ENCODE assay signal across 2 cellular contexts in the genomic region with DNA sequence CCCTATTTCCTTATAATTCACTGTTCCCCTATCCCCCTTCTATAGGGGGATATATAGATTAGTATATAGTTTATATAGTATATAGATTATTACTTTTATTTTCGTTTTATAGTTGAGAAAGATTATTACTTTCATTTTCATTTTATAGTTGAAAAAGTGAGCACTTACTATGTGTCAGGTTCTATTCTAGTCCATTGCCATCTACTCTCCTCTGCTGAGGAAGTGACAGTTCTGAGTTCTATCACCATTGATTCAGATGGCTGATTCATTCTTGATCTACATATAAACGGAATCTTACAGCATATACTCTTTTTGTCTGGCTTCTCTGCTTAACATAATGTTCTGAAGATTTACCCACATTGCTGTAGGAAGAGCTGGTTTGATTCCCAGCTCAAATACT.
A peak's percentile ranks its signal among the peaks of the same experiment; 100 is the strongest.
TF ChIP-seq lines count a peak whose summit lies in the region.

No MANE protein-coding gene starts in this region.

TF ChIP-seq in A549, 52 proteins besides CTCF, POLR2A, EP300 and RAD21:
- no peak for TF ChIP-seq NPAS2 (CRISPR knock-in tag; IDR thresholded peaks at IDR 0.05; ENCODE audit: borderline replicate concordance)
- TF ChIP-seq, protein P1, sequence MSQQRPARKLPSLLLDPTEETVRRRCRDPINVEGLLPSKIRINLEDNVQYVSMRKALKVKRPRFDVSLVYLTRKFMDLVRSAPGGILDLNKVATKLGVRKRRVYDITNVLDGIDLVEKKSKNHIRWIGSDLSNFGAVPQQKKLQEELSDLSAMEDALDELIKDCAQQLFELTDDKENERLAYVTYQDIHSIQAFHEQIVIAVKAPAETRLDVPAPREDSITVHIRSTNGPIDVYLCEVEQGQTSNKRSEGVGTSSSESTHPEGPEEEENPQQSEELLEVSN (IDR thresholded peaks at IDR 0.05; ENCODE audit: borderline replicate concordance, low read depth): no peak
- TF ChIP-seq EHF (CRISPR knock-in tag; IDR thresholded peaks at IDR 0.05): no peak
- no peak for TF ChIP-seq HEYL (CRISPR knock-in tag; IDR thresholded peaks at IDR 0.05)
- no peak for TF ChIP-seq TFCP2L1 (CRISPR knock-in tag; IDR thresholded peaks at IDR 0.05)
- TF ChIP-seq CBX8 (IDR thresholded peaks at IDR 0.05): no peak
TF ChIP-seq in A549: peak in this region for 0.

TF ChIP-seq in K562, 482 proteins besides CTCF, POLR2A, EP300 and RAD21 (continued from another document):
- TF ChIP-seq ZNF263 (CRISPR knock-in tag; IDR thresholded peaks at IDR 0.05; ENCODE audit: borderline replicate concordance) (no peak), HCFC1 (IDR thresholded peaks at IDR 0.05; ENCODE audit: low read depth, low read length) (no peak), TAF7 (tag; IDR thresholded peaks at IDR 0.05) (no peak), RBFOX2 (IDR thresholded peaks at IDR 0.05; ENCODE audit: low read depth, low read length) (no peak), CXXC5 (CRISPR knock-in tag; IDR thresholded peaks at IDR 0.05) (no peak), KHSRP (IDR thresholded peaks at IDR 0.05) (no peak), DMBX1 (CRISPR knock-in tag; IDR thresholded peaks at IDR 0.05; ENCODE audit: borderline replicate concordance) (no peak), L3MBTL2 (IDR thresholded peaks at IDR 0.05) (no peak), ZNF165 (CRISPR knock-in tag; IDR thresholded peaks at IDR 0.05; ENCODE audit: borderline replicate concordance) (no peak), ZNF764 (CRISPR knock-in tag; IDR thresholded peaks at IDR 0.05; ENCODE audit: low read depth) (no peak), ZNF143 (CRISPR knock-in tag; IDR thresholded peaks at IDR 0.05) (no peak), SRSF1 (IDR thresholded peaks at IDR 0.05; ENCODE audit: low read depth, low read length) (no peak), BRD9 (IDR thresholded peaks at IDR 0.05; ENCODE audit: low read depth, partially characterized antibody) (no peak), FOSL1 (tag; conservative IDR thresholded peaks at IDR 0.05) (0 out of 2 replicates have a peak, but pooled peaks have one; percentile 13), KDM1A (IDR thresholded peaks at IDR 0.05) (0 out of 4 replicates have a peak, but pooled peaks of 1 of the 2 experiments have one; percentile 9), ASH1L (IDR thresholded peaks at IDR 0.05; ENCODE audit: borderline replicate concordance, low read depth, partially characterized antibody) (no peak), NR2F6 (CRISPR knock-in tag; IDR thresholded peaks at IDR 0.05) (no peak), GABPB1 (CRISPR knock-in tag; IDR thresholded peaks at IDR 0.05) (no peak), DNMT1 (IDR thresholded peaks at IDR 0.05) (no peak), STAT5A (IDR thresholded peaks at IDR 0.05; ENCODE audit: borderline replicate concordance, low read length) (no peak), HOXB6 (CRISPR knock-in tag; IDR thresholded peaks at IDR 0.05; ENCODE audit: borderline replicate concordance) (no peak), ADNP (tag; IDR thresholded peaks at IDR 0.05) (peak; percentile 32; the same call in 1 of the 2 replicates), ZNF77 (CRISPR knock-in tag; IDR thresholded peaks at IDR 0.05) (no peak), KLF10 (CRISPR knock-in tag; IDR thresholded peaks at IDR 0.05) (no peak), NFE2L1 (tag; IDR thresholded peaks at IDR 0.05; ENCODE audit: borderline replicate concordance, low read depth) (no peak), CCAR2 (IDR thresholded peaks at IDR 0.05; ENCODE audit: low read depth, low read length) (no peak), RCOR1 (IDR thresholded peaks at IDR 0.05; ENCODE audit: borderline replicate concordance in 1 of 2, low read depth in 2 of 2, low read length in 2 of 2) (no peak), FOXA1 (IDR thresholded peaks at IDR 0.05; ENCODE audit: borderline replicate concordance) (no peak), KAT7 (CRISPR knock-in tag; IDR thresholded peaks at IDR 0.05; ENCODE audit: borderline replicate concordance) (no peak), SNAPC5 (CRISPR knock-in tag; IDR thresholded peaks at IDR 0.05) (no peak), ZHX1 (conservative IDR thresholded peaks at IDR 0.05; ENCODE audit: low read length) (no peak), HDGF (IDR thresholded peaks at IDR 0.05) (no peak), CHD1 (IDR thresholded peaks at IDR 0.05; ENCODE audit: low read length) (no peak), RBM25 (IDR thresholded peaks at IDR 0.05; ENCODE audit: low read depth, low read length, severe bottlenecking) (peak; percentile 48)
